10 cellular contexts compared by ENCODE assay signal in the genomic region with DNA sequence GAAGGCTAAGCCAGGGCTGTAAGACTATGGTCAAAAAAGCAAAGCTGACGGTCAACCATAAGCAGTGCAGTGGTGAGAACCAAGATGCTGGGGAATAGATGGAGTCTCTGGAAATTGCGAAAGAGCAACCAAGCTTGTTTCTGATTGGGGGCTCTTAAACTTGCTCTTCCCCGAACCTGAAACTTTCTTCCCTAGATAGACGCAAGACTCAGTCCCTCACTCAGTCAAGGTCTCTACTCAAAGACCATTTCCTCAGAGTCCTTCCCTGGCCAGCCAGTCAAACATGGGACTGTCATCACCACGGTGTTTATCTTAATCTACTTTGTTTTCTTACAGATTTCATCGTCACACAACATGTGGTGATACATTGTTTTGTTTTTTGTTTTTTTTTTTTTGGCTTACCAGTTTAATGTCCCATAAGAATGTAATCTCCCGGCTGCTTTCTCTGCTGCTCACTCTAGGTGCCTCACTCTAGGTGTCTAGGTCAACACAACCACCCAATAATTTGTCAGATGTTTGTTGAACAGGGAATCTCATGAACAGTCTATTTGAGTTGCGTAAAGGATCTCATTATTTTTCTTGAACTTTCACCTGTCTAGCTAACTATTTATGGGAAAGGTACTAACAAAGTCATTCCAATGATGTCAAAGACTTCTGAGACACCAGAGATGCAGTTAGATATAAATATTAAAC.
DNase-seq lines count a peak whose midpoint lies in the region; ATAC-seq and TF ChIP-seq lines count a peak whose summit lies in the region.
"Had no signal": no experiment of that assay in that cellular context is flagged by ENCODE, and none has a peak within 500 bp of the region (broad histone marks: within the 10 kb centered on the region; RNA-seq: fewer than 3 reads in every experiment).

No MANE protein-coding gene starts in this region.

- H3K36me3 ChIP-seq in RWPE2 (ENCODE audit: low read depth) (no peaks in the 10 kb centered on the region), spleen (peaks cover 0 to 5% (median 0%) of the 10 kb centered on the region in 6 donors)
- no peaks in the 10 kb centered on the region for H3K36me3 ChIP-seq in effector memory CD4-positive, alpha-beta T cell (ENCODE audit: control insufficient read depth, insufficient read depth, low read length)

- H3K4me1 Mint-ChIP-seq in activated T-cell treated with anti-CD3 and anti-CD28 coated beads, Interleukin-2, amount 50 U/mL, for 4 hours (ENCODE audit: low read depth) = peaks cover 86% of the 10 kb centered on the region

- no peaks in the 10 kb centered on the region for H3K27me3 Mint-ChIP-seq in activated T-cell treated with anti-CD3 and anti-CD28 coated beads, Interleukin-2, amount 50 U/mL, for 4 hours (ENCODE audit: low read depth)

- H3K9me3 ChIP-seq in RWPE2 (ENCODE audit: severe bottlenecking) (no peaks in the 10 kb centered on the region), spleen (no peaks in the 10 kb centered on the region)
- H3K9me3 ChIP-seq in effector memory CD4-positive, alpha-beta T cell (ENCODE audit: control insufficient read depth, low read length) = no peaks in the 10 kb centered on the region

- TF ChIP-seq CTCF in RWPE2 (IDR thresholded peaks at IDR 0.05; ENCODE audit: poor library complexity, severe bottlenecking) (no peak), spleen (IDR thresholded peaks at IDR 0.05 in 8 of 11, conservative IDR thresholded peaks at IDR 0.05 in 3 of 11) (no peak)

- no peak for ATAC-seq in activated T-cell treated with anti-CD3 and anti-CD28 coated beads, Interleukin-2, amount 50 U/mL, for 4 hours
- ATAC-seq in RWPE2 (ENCODE audit: low read depth) = no peak

- peaks cover 48% of the 10 kb centered on the region for H3K36me3 Mint-ChIP-seq in activated T-cell treated with anti-CD3 and anti-CD28 coated beads, Interleukin-2, amount 50 U/mL, for 4 hours (ENCODE audit: insufficient read depth)

- H3K4me3 ChIP-seq in RWPE2 (ENCODE audit: severe bottlenecking) = no peak overlapping the region
- no peak overlapping the region for H3K4me3 ChIP-seq in effector memory CD4-positive, alpha-beta T cell (ENCODE audit: insufficient read depth, low read depth, low read length, poor library complexity, severe bottlenecking)
- H3K4me3 ChIP-seq in spleen = no peak overlapping the region

- peaks cover 3% of the 10 kb centered on the region for H3K9me3 Mint-ChIP-seq in activated T-cell treated with anti-CD3 and anti-CD28 coated beads, Interleukin-2, amount 50 U/mL, for 4 hours

- H3K27ac ChIP-seq in RWPE2 (ENCODE audit: poor library complexity, severe bottlenecking) (peak overlapping the region; percentile 32), spleen (peak overlapping the region; percentile 15 to 80 (median 60))
- peak overlapping the region; percentile 59 for H3K27ac ChIP-seq in effector memory CD4-positive, alpha-beta T cell (ENCODE audit: insufficient read depth, low read length, poor library complexity, severe bottlenecking)

- intact Hi-C loops in spleen (cut with DNase I; ENCODE audit: low total_unique reads) = no loop called here

- H3K4me1 ChIP-seq in RWPE2 (ENCODE audit: insufficient read depth, poor library complexity, severe bottlenecking) (peaks cover 18% of the 10 kb centered on the region), spleen (peaks cover 16 to 98% (median 64%) of the 10 kb centered on the region in 6 donors)
- peaks cover 52% of the 10 kb centered on the region for H3K4me1 ChIP-seq in effector memory CD4-positive, alpha-beta T cell (ENCODE audit: control insufficient read depth, insufficient read depth, low read length, poor library complexity, severe bottlenecking)

- H3K27me3 ChIP-seq in RWPE2 (ENCODE audit: insufficient read depth, poor library complexity, severe bottlenecking) = no peaks in the 10 kb centered on the region
- H3K27me3 ChIP-seq in effector memory CD4-positive, alpha-beta T cell (replicated peaks; ENCODE audit: control insufficient read depth, insufficient read depth, low read length, poor library complexity, severe bottlenecking) = no peaks in the 10 kb centered on the region
- H3K27me3 ChIP-seq in spleen (replicated peaks in 1 of 7) = no peaks in the 10 kb centered on the region

- WGBS in spleen, 5 donors = 74 to 80% (median 79%) methylated on average over 8 of the region's 8 CpGs

- no peak for TF ChIP-seq POLR2A in spleen (IDR thresholded peaks at IDR 0.05)

- no peak for DNase-seq in activated T-cell treated with anti-CD3 and anti-CD28 coated beads, Interleukin-2, amount 50 U/mL, for 4 hours
- DNase-seq in activated T-cell treated with anti-CD3 and anti-CD28 coated beads for 4 hours (no peak), RWPE2 (ENCODE audit: low spot score) (no peak), spleen (no peak), germinal center (ENCODE audit: low spot score) (no peak), kidney glomerular epithelial cell (lab: John Stamatoyannopoulos, UW) (no peak), CD1c-positive myeloid dendritic cell (ENCODE audit: extremely low spot score) (no peak)
- no peak for DNase-seq in effector memory CD4-positive, alpha-beta T cell
- DNase-seq: NCI-H446 treated with DMSO at 0.1 percent for 48 hours; stimulated activated CD4-positive, alpha-beta T cell treated with anti-CD3 and anti-CD28 coated beads, Interleukin-2, amount 100 ng/mL, for 24 hours had no signal

- H3K4me3 Mint-ChIP-seq in activated T-cell treated with anti-CD3 and anti-CD28 coated beads, Interleukin-2, amount 50 U/mL, for 4 hours = peak overlapping the region; percentile 27
